ENCODE assay signal across 16 cellular contexts in the genomic region with DNA sequence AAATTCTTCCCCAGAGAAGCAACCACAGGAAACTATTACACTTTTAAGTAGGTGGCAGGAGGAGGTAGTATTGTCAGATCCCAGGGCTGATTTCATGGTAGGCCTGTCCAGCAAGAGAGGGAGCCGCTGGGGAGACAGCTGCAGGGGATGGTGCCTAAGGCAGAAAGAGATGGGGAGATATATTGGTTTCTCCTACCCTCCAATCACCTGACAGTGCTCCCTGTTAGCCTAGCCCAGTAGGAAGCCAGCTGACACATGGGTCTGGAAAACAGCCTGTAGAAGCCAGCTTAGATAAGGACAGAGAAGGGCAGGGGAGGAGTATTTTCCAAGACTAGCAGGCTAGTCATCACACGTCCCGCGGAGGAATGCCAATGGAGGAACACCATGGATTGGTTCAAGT.
"Had no signal": no experiment of that assay in that cellular context is flagged by ENCODE, and none has a peak within 500 bp of the region (broad histone marks: within the 10 kb centered on the region; RNA-seq: fewer than 3 reads in every experiment).

No MANE protein-coding gene starts in this region.

- H3K4me3 ChIP-seq: heart right ventricle, lower lobe of right lung, thyroid gland, vagina had no signal

- H3K79me2 ChIP-seq: parathyroid adenoma had no signal

- H3K27me3 ChIP-seq: heart right ventricle, thyroid gland, vagina had no signal

- H3K9me3 ChIP-seq: heart right ventricle, lower lobe of right lung, thyroid gland, vagina had no signal

- FAIRE-seq: colon, endothelial cell of umbilical vein had no signal

- H2AFZ ChIP-seq: parathyroid adenoma had no signal

- H3K9me3 Mint-ChIP-seq: activated CD4-positive, alpha-beta T cell treated with anti-CD3 and anti-CD28 coated beads, Interleukin-2, amount 10 ng/mL, durations not matched to agents 24 days and 14 days; activated T-helper 2 cell treated with anti-CD3 and anti-CD28 coated beads, Interferon-gamma antibody, Interleukin-2, Interleukin-4, amounts not matched to agents 10 μg/mL and 5 μg/mL and 100 μg/mL, durations not matched to agents 14 hours and 24 hours and 36 hours; naive B cell had no signal

- H3K36me3 ChIP-seq: heart right ventricle, lower lobe of right lung, thyroid gland, vagina had no signal

- H3K27ac ChIP-seq: heart right ventricle, lower lobe of right lung, parathyroid adenoma, thyroid gland, vagina had no signal

- H3K36me3 Mint-ChIP-seq: naive B cell had no signal

- H3K27ac Mint-ChIP-seq: activated CD4-positive, alpha-beta T cell treated with anti-CD3 and anti-CD28 coated beads, Interleukin-2, amount 10 ng/mL, durations not matched to agents 24 days and 14 days; activated T-helper 2 cell treated with anti-CD3 and anti-CD28 coated beads, Interferon-gamma antibody, Interleukin-2, Interleukin-4, amounts not matched to agents 10 μg/mL and 5 μg/mL and 100 μg/mL, durations not matched to agents 14 hours and 24 hours and 36 hours; naive B cell had no signal

- DNase-seq: activated CD4-positive, alpha-beta T cell treated with anti-CD3 and anti-CD28 coated beads, Interleukin-2, amount 10 ng/mL, durations not matched to agents 24 days and 14 days; activated naive CD4-positive, alpha-beta T cell treated with anti-CD3 and anti-CD28 coated beads, Interleukin-2, amount 50 U/mL, for 16 hours; foreskin melanocyte; heart right ventricle; kidney glomerular epithelial cell; lower lobe of right lung; midbrain; naive B cell; stimulated activated CD4-positive, alpha-beta T cell treated with anti-CD3 and anti-CD28 coated beads, Interleukin-4, amount 100 ng/mL, for 4 hours; T1000; thyroid gland had no signal

- H3K27me3 Mint-ChIP-seq: activated CD4-positive, alpha-beta T cell treated with anti-CD3 and anti-CD28 coated beads, Interleukin-2, amount 10 ng/mL, durations not matched to agents 24 days and 14 days; naive B cell had no signal

- H3K4me1 ChIP-seq: lower lobe of right lung, parathyroid adenoma, thyroid gland, vagina had no signal

- H3K9ac ChIP-seq: parathyroid adenoma had no signal

- ATAC-seq: lower lobe of right lung had no signal

- H3K4me3 Mint-ChIP-seq: activated CD4-positive, alpha-beta T cell treated with anti-CD3 and anti-CD28 coated beads, Interleukin-2, amount 10 ng/mL, durations not matched to agents 24 days and 14 days had no signal
